Comparison of ENCODE assay signal across 9 cellular contexts in the genomic region with DNA sequence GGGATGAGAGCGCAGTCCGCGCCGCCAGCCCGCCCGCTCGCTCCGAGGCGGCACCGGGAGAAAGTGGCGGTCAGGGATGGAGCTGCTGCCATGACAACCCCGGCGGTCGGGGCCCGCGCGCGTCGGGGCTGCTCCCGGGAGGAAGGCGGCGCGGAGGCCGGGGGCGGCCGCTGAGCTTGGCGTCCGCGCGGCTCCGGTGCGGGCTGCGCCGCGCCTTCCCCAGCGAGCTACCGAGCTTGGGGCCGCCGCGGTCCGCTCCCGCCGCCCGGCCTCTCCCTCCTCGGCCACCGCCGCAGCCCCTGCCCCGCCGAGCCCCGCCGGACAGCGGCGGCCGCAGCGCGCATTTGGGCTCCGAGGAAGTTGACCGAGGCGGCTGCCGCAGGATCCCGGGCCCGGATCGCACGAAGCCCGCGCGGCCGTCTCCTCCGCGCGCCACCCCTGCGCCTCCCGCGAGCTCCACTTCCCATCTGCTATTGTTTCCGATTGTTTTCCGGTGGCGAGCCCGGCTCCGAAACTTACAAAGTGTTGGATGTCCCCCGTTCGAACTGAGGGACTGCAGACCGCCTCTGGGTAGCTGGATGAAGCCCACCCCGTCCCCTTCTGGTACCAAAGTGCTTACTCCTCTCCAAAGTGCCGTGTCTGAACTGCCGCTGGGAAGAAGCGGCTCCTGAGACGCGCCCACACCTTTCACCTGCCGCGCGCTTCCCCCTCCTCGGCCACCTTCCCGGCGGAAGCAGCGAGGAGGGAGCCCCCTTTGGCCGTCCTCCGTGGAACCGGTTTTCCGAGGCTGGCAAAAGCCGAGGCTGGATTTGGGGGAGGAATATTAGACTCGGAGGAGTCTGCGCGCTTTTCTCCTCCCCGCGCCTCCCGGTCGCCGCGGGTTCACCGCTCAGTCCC.
A peak's percentile ranks its signal among the peaks of the same experiment; 100 is the strongest.
DNase-seq lines count a peak whose midpoint lies in the region; ATAC-seq and TF ChIP-seq lines count a peak whose summit lies in the region.
"Had no signal": no experiment of that assay in that cellular context is flagged by ENCODE, and none has a peak within 500 bp of the region (broad histone marks: within the 10 kb centered on the region; RNA-seq: fewer than 3 reads in every experiment).

No MANE protein-coding gene starts in this region.

- no peak overlapping the region for H3K27ac ChIP-seq in effector memory CD4-positive, alpha-beta T cell (ENCODE audit: insufficient read depth, low read length, poor library complexity, severe bottlenecking)

- DNase-seq in GM03348 (ENCODE audit: low spot score) (peak; percentile 73), NCI-H510A (lab: John Stamatoyannopoulos, UW) (peak; percentile 81), fibroblast of mammary gland (ENCODE audit: low read depth) (peak; percentile 38), osteocyte (ENCODE audit: extremely low spot score, unreplicated experiment) (no peak), Kasumi-1 (lab: John Stamatoyannopoulos, UW) (no peak), SW 1271 (lab: John Stamatoyannopoulos, UW) (no peak)
- no peak for DNase-seq in effector memory CD4-positive, alpha-beta T cell
- no peak for DNase-seq in stimulated activated naive B cell treated with anti-CD40 and anti-IgM and Interleukin-4, amounts not matched to agents 10 μg/mL and 1 μg/mL and 100 μg/mL, for 72 hours

- H3K27me3 Mint-ChIP-seq in osteocyte (ENCODE audit: unreplicated experiment) = no peaks in the 10 kb centered on the region
- peaks cover 41 to 66% of the 10 kb centered on the region in 2 donors for H3K27me3 Mint-ChIP-seq in stimulated activated naive B cell treated with anti-CD40 and anti-IgM and Interleukin-4, amounts not matched to agents 10 μg/mL and 1 μg/mL and 100 μg/mL, for 72 hours

- peaks cover 56% of the 10 kb centered on the region for H3K4me1 Mint-ChIP-seq in osteocyte (ENCODE audit: unreplicated experiment)
- H3K4me1 Mint-ChIP-seq in stimulated activated naive B cell treated with anti-CD40 and anti-IgM and Interleukin-4, amounts not matched to agents 10 μg/mL and 1 μg/mL and 100 μg/mL, for 72 hours = no peaks in the 10 kb centered on the region
- H3K4me1 Mint-ChIP-seq: memory B cell had no signal

- peak overlapping the region; percentile 88 for H3K4me3 Mint-ChIP-seq in osteocyte (ENCODE audit: unreplicated experiment)
- H3K4me3 Mint-ChIP-seq in stimulated activated naive B cell treated with anti-CD40 and anti-IgM and Interleukin-4, amounts not matched to agents 10 μg/mL and 1 μg/mL and 100 μg/mL, for 72 hours = peak overlapping the region in 1 of 2 donors; percentile 11
- H3K4me3 Mint-ChIP-seq: memory B cell had no signal

- peak overlapping the region; percentile 72 for H3K4me3 ChIP-seq in fibroblast of mammary gland (ENCODE audit: control insufficient read depth, low read depth, low read length)
- H3K4me3 ChIP-seq in effector memory CD4-positive, alpha-beta T cell (ENCODE audit: insufficient read depth, low read depth, low read length, poor library complexity, severe bottlenecking) = no peak overlapping the region

- no peak for TF ChIP-seq CTCF in fibroblast of mammary gland (conservative IDR thresholded peaks at IDR 0.05; ENCODE audit: control insufficient read depth, insufficient read depth, low read depth, low read length)
- no peak for TF ChIP-seq CTCF in osteocyte (IDR thresholded peaks at IDR 0.05)

- H3K27ac Mint-ChIP-seq in osteocyte (ENCODE audit: unreplicated experiment) = peak overlapping the region; percentile 84
- H3K27ac Mint-ChIP-seq in stimulated activated naive B cell treated with anti-CD40 and anti-IgM and Interleukin-4, amounts not matched to agents 10 μg/mL and 1 μg/mL and 100 μg/mL, for 72 hours = no peak overlapping the region
- H3K27ac Mint-ChIP-seq: memory B cell had no signal

- no peaks in the 10 kb centered on the region for H3K4me1 ChIP-seq in effector memory CD4-positive, alpha-beta T cell (ENCODE audit: control insufficient read depth, insufficient read depth, low read length, poor library complexity, severe bottlenecking)

- no peaks in the 10 kb centered on the region for H3K36me3 Mint-ChIP-seq in osteocyte (ENCODE audit: unreplicated experiment)
- H3K36me3 Mint-ChIP-seq in stimulated activated naive B cell treated with anti-CD40 and anti-IgM and Interleukin-4, amounts not matched to agents 10 μg/mL and 1 μg/mL and 100 μg/mL, for 72 hours = no peaks in the 10 kb centered on the region
- H3K36me3 Mint-ChIP-seq: memory B cell had no signal

- peaks cover 9% of the 10 kb centered on the region for H3K27me3 ChIP-seq in effector memory CD4-positive, alpha-beta T cell (replicated peaks; ENCODE audit: control insufficient read depth, insufficient read depth, low read length, poor library complexity, severe bottlenecking)

- H3K9me3 Mint-ChIP-seq in osteocyte (ENCODE audit: unreplicated experiment) = no peaks in the 10 kb centered on the region
- peaks cover 2 to 4% of the 10 kb centered on the region in 2 donors for H3K9me3 Mint-ChIP-seq in stimulated activated naive B cell treated with anti-CD40 and anti-IgM and Interleukin-4, amounts not matched to agents 10 μg/mL and 1 μg/mL and 100 μg/mL, for 72 hours
- H3K9me3 Mint-ChIP-seq: memory B cell had no signal

- ATAC-seq in stimulated activated naive B cell treated with anti-CD40 and anti-IgM and Interleukin-4, amounts not matched to agents 10 μg/mL and 1 μg/mL and 100 μg/mL, for 72 hours (replicated peaks) = no peak

- no peaks in the 10 kb centered on the region for H3K36me3 ChIP-seq in effector memory CD4-positive, alpha-beta T cell (ENCODE audit: control insufficient read depth, insufficient read depth, low read length)

- H3K9me3 ChIP-seq in effector memory CD4-positive, alpha-beta T cell (ENCODE audit: control insufficient read depth, low read length) = no peaks in the 10 kb centered on the region

Comparison
In these comparisons a context has a peak if more than half of its experiments do, and no peak if none do; other contexts are left out.
1. DNase-seq: peak in GM03348 (single experiment), NCI-H510A (single experiment) and fibroblast of mammary gland (single experiment); none in osteocyte (single experiment), Kasumi-1 (0 of 2), effector memory CD4-positive, alpha-beta T cell (0 of 3), stimulated activated naive B cell treated with anti-CD40 and anti-IgM and Interleukin-4, amounts not matched to agents 10 μg/mL and 1 μg/mL and 100 μg/mL, for 72 hours (single experiment) and SW 1271 (0 of 2).